In the genomic region with DNA sequence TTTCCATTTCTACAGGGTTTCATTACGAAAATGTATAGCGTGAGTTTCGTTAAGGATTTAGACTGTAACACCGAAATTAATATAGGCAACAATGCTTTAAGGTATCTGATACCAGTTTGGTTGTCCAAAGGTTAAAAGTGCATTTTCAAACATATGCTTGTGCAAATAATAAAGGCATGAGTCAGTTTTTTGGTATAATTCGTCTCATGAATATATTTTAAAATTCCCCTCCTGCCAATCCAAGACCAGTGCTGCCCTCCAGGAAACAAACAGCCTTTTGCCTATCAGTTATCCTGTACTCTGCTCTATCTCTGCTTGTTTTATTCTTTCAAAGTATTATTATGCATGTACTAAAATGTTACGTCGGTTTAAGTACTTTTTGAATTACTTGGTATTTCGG, we compare ENCODE assay signal across 7 cellular contexts. TPM values are rescaled to one million over a fixed set of nuclear protein-coding genes. Genes with fewer than 3 reads are reported as not detected.
A peak's percentile ranks its signal among the peaks of the same experiment; 100 is the strongest.
DNase-seq lines count a peak whose midpoint lies in the region; ATAC-seq, FAIRE-seq and TF ChIP-seq lines count a peak whose summit lies in the region.

No MANE protein-coding gene starts in this region.

- WGBS in spleen, 5 donors: 60 to 72% (median 62%) methylated on average over 8 of the region's 8 CpGs

- H3K79me2 ChIP-seq in HCT116 (ENCODE audit: insufficient read depth, low read length): peaks cover 57% of the 10 kb centered on the region

- H3K9me2 ChIP-seq in HCT116 (ENCODE audit: insufficient read depth): no peaks in the 10 kb centered on the region

- H3K4me3 ChIP-seq in HCT116 (replicated peaks in 1 of 2; ENCODE audit: low read depth in 1 of 2, low read length in 2 of 2) (peak overlapping the region; percentile 68 to 76), WI38 (ENCODE audit: low read depth, low read length) (peak overlapping the region; percentile 85), spleen (peak overlapping the region in 5 of 8 donors; percentile 83 to 94 (median 89))

- no peak for TF ChIP-seq RAD21 in HCT116 (IDR thresholded peaks at IDR 0.05; ENCODE audit: low read depth)

- intact Hi-C loops in HCT116 (cut with micrococcal nuclease): loop anchor here (5.0 kb wide), 2 partner anchors 257 to 457 kb away; no protein-coding TSS in a partner anchor
- intact Hi-C loops in spleen (cut with DNase I; ENCODE audit: low total_unique reads): loop anchor here (5.0 kb wide), 1 partner anchor 192 kb away; no protein-coding TSS in a partner anchor

- CTCF ChIA-PET in HCT116 (lab: Charles Lee): no interaction called here

- TF ChIP-seq POLR2A in HCT116 (IDR thresholded peaks at IDR 0.05; ENCODE audit: borderline replicate concordance, extremely low read depth, insufficient read depth, insufficient read length) (no peak), spleen (IDR thresholded peaks at IDR 0.05) (no peak), GM12891 (IDR thresholded peaks at IDR 0.05; ENCODE audit: low read depth, low read length) (no peak)

- no peaks in the 10 kb centered on the region for H3K36me3 ChIP-seq in HCT116 (ENCODE audit: control insufficient read depth in 1 of 2, insufficient read depth in 2 of 2, low read length in 2 of 2)
- H3K36me3 ChIP-seq in spleen: peaks cover 0 to 12% (median 0%) of the 10 kb centered on the region in 6 donors

- TSS peak; percentile 49 for BruUV-seq in HCT116 (replicated peaks; lab: Mats Ljungman, UMichigan)

- ATAC-seq in HCT116 (no peak), GM21526 (IDR thresholded peaks at IDR 0.05; ENCODE audit: low FRiP score, unreplicated experiment) (no peak)

- peak overlapping the region; percentile 74; the same call in 1 of the 2 replicates for H3K9ac ChIP-seq in HCT116 (ENCODE audit: low read length)

- H3K9me3 ChIP-seq in HCT116 (ENCODE audit: control insufficient read depth in 1 of 2, insufficient read depth in 1 of 2, low read depth in 1 of 2, low read length in 2 of 2) (no peaks in the 10 kb centered on the region), spleen (no peaks in the 10 kb centered on the region)

- H3K27me3 ChIP-seq in HCT116 (ENCODE audit: insufficient read depth, low read length) (no peaks in the 10 kb centered on the region), spleen (replicated peaks in 1 of 7) (no peaks in the 10 kb centered on the region)

- POLR2A ChIA-PET in HCT116 (lab: Charles Lee): no interaction called here

- H3K4me1 ChIP-seq in HCT116 (ENCODE audit: control insufficient read depth in 1 of 2, insufficient read depth in 2 of 2, low read length in 2 of 2) (peaks cover 16 to 29% of the 10 kb centered on the region in 2 experiments), spleen (peaks cover 34 to 87% (median 75%) of the 10 kb centered on the region in 6 donors)

- FAIRE-seq in GM12891 (lab: Jason Lieb, UNC): no peak

- no peak for DNase-seq in HCT116 (ENCODE audit: low read depth, low spot score)
- peak; percentile 18 for DNase-seq in hepatic stellate cell (ENCODE audit: low spot score)
- no peak for DNase-seq in spleen
- DNase-seq in GM12891 (ENCODE audit: insufficient read length, low spot score): no peak
- DNase-seq in NCI-H187 treated with DMSO at 0.1 percent for 48 hours (lab: John Stamatoyannopoulos, UW): no peak

- H2AFZ ChIP-seq in HCT116 (ENCODE audit: low read depth, low read length, poor library complexity, severe bottlenecking): no peak overlapping the region

- RAD21 ChIA-PET in HCT116 (lab: Charles Lee; ENCODE audit: low non-redundant PET in 1 of 2, low total read pairs in 2 of 2, uncharacterized antibody in 2 of 2, unreplicated experiment in 2 of 2): no interaction called here

- no peak for TF ChIP-seq CTCF in HCT116 (IDR thresholded peaks at IDR 0.05 in 2 of 3, conservative IDR thresholded peaks at IDR 0.05 in 1 of 3; ENCODE audit: borderline replicate concordance in 1 of 3, insufficient read depth in 1 of 3, low read depth in 2 of 3, low read length in 2 of 3)
- TF ChIP-seq CTCF in WI38 (IDR thresholded peaks at IDR 0.05; ENCODE audit: low read depth, low read length): no peak
- TF ChIP-seq CTCF in spleen (IDR thresholded peaks at IDR 0.05 in 8 of 11, conservative IDR thresholded peaks at IDR 0.05 in 3 of 11): no peak

- H3K27ac ChIP-seq in HCT116 (ENCODE audit: low read depth, low read length) (no peak overlapping the region), spleen (peak overlapping the region in 2 of 8 donors; percentile 98)

- no peaks in the 10 kb centered on the region; the same call in 1 of the 2 replicates for H4K20me1 ChIP-seq in HCT116 (ENCODE audit: insufficient read depth)

- peak overlapping the region; percentile 85 for H3K4me2 ChIP-seq in HCT116 (ENCODE audit: low read length)

TF ChIP-seq in HCT116, 20 proteins besides CTCF, POLR2A, EP300 and RAD21:
- no peak for TF ChIP-seq ELF1 (IDR thresholded peaks at IDR 0.05; ENCODE audit: borderline replicate concordance, low read depth)

TF ChIP-seq in GM12891, 5 proteins besides CTCF, POLR2A, EP300 and RAD21:
- TF ChIP-seq PAX5 (IDR thresholded peaks at IDR 0.05; ENCODE audit: insufficient read depth, low read length, severe bottlenecking) (no peak), POLR2AphosphoS5 (IDR thresholded peaks at IDR 0.05; ENCODE audit: low read depth, low read length) (no peak), TAF1 (IDR thresholded peaks at IDR 0.05; ENCODE audit: low read depth, low read length) (no peak)

RNA-seq across cellular contexts. Expression of a gene that starts 2.0 kb away (rescaled TPM):
- total RNA-seq in HCT116 (2021; ENCODE audit: unreplicated experiment) (59.9 TPM), spleen (100 to 1,000 TPM in 1 of 7 donors, 10 to 100 TPM in 6; 43.1 to 105 (median 51.1) TPM)
- 6.2 and 7.0 TPM in 2 replicates for polyA plus RNA-seq in HCT116 (2012)
- polyA plus RNA-seq in spleen: 1 to 10 TPM; 2.2 to 3.9 (median 2.4) TPM
- polyA plus RNA-seq in GM12891 (2012; ENCODE audit: low read depth, missing spikeins): 5.8 TPM
